ENCODE assay signal across 17 cellular contexts in the genomic region with DNA sequence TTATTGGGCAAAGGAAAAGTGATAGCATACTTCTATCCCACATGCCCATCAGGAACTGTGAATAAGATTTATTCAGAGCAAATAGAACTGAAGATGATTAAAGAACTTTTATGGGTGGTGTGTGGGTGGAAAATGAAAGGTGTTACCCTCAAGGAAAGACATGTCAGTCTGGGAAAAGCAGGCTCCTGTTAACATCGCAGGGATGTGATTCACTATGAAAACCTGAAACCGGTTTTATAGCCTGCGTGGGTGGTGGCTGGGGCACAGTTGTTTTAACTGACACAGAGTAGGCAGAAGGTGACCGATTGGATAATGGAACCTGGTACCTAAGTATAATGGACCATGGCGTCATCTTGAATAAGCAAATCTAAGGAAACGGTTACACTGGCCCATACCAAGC.
A peak's percentile ranks its signal among the peaks of the same experiment; 100 is the strongest.
DNase-seq lines count a peak whose midpoint lies in the region; ATAC-seq and TF ChIP-seq lines count a peak whose summit lies in the region.
"Had no signal": no experiment of that assay in that cellular context is flagged by ENCODE, and none has a peak within 500 bp of the region (broad histone marks: within the 10 kb centered on the region; RNA-seq: fewer than 3 reads in every experiment).

No MANE protein-coding gene starts in this region.

- TF ChIP-seq CTCF in foreskin fibroblast (IDR thresholded peaks at IDR 0.05; ENCODE audit: low read depth, low read length): no peak

- peak overlapping the region; percentile 46 for H3K4me2 ChIP-seq in skeletal muscle satellite cell (ENCODE audit: low read length)
- H3K4me2 ChIP-seq: A549 had no signal

- no peak for ATAC-seq in activated naive CD4-positive, alpha-beta T cell treated with anti-CD3 and anti-CD28 coated beads, Interleukin-2, amount 50 U/mL, for 72 hours
- ATAC-seq in GM18861 (IDR thresholded peaks at IDR 0.05; ENCODE audit: unreplicated experiment): no peak
- no peak for ATAC-seq in HG03442 (IDR thresholded peaks at IDR 0.05; ENCODE audit: unreplicated experiment)
- ATAC-seq: A549 had no signal

- no peaks in the 10 kb centered on the region for H3K9me3 Mint-ChIP-seq in activated naive CD4-positive, alpha-beta T cell treated with anti-CD3 and anti-CD28 coated beads, Interleukin-2, amount 50 U/mL, for 72 hours
- H3K9me3 Mint-ChIP-seq: CD4-positive, alpha-beta T cell; immature natural killer cell had no signal

- no peaks in the 10 kb centered on the region for H3K36me3 Mint-ChIP-seq in activated naive CD4-positive, alpha-beta T cell treated with anti-CD3 and anti-CD28 coated beads, Interleukin-2, amount 50 U/mL, for 72 hours
- H3K36me3 Mint-ChIP-seq: immature natural killer cell had no signal

- H3K27me3 ChIP-seq in skeletal muscle satellite cell (ENCODE audit: control insufficient read depth, insufficient read depth, low read length): no peaks in the 10 kb centered on the region
- H3K27me3 ChIP-seq: ascending aorta, tibial nerve had no signal

- peak; percentile 6 for DNase-seq in activated naive CD4-positive, alpha-beta T cell treated with Interleukin-2 at 50 U/mL for 16 hours
- DNase-seq in activated naive CD4-positive, alpha-beta T cell treated with anti-CD3 and anti-CD28 coated beads, Interleukin-2, amount 50 U/mL, for 72 hours (ENCODE audit: low spot score in 2 of 2): no peak
- DNase-seq in LoVo (ENCODE audit: low spot score) (peak; percentile 62), foreskin fibroblast (peak; percentile 3 to 17), AG20443 (ENCODE audit: low spot score) (no peak)
- DNase-seq: activated gamma-delta T cell; CD4-positive, alpha-beta T cell; immature natural killer cell; NCI-H1105; stimulated activated CD4-positive, alpha-beta T cell treated with anti-CD3 and anti-CD28 coated beads, Interleukin-2, amount 100 ng/mL, for 48 hours had no signal

- no peaks in the 10 kb centered on the region for H3K36me3 ChIP-seq in skeletal muscle satellite cell (ENCODE audit: insufficient read depth, low read length)
- H3K36me3 ChIP-seq: ascending aorta, tibial nerve had no signal

- no peak overlapping the region for H3K27ac Mint-ChIP-seq in activated naive CD4-positive, alpha-beta T cell treated with anti-CD3 and anti-CD28 coated beads, Interleukin-2, amount 50 U/mL, for 72 hours
- H3K27ac Mint-ChIP-seq: CD4-positive, alpha-beta T cell; immature natural killer cell had no signal

- no peaks in the 10 kb centered on the region for H3K9me3 ChIP-seq in skeletal muscle satellite cell (replicated peaks; ENCODE audit: low read length)
- H3K9me3 ChIP-seq: A549, ascending aorta, tibial nerve had no signal

- peaks cover 10% of the 10 kb centered on the region for H3K4me1 ChIP-seq in skeletal muscle satellite cell (ENCODE audit: control insufficient read depth, insufficient read depth, low read length)
- H3K4me1 ChIP-seq: A549, ascending aorta, tibial nerve had no signal

- H3K4me3 ChIP-seq in foreskin fibroblast (ENCODE audit: low read depth in 1 of 2, low read length in 2 of 2): no peak overlapping the region
- H3K4me3 ChIP-seq in skeletal muscle satellite cell (ENCODE audit: low read length): no peak overlapping the region
- H3K4me3 ChIP-seq: A549, ascending aorta, coronary artery, tibial nerve had no signal

- no peak overlapping the region for H3K9ac ChIP-seq in skeletal muscle satellite cell (ENCODE audit: low read depth, low read length)

Comparison
In these comparisons a context has a peak if more than half of its experiments do, and no peak if none do; other contexts are left out.
1. DNase-seq: peak in activated naive CD4-positive, alpha-beta T cell treated with Interleukin-2 at 50 U/mL for 16 hours (single experiment), LoVo (single experiment) and foreskin fibroblast (2 of 2); none in activated naive CD4-positive, alpha-beta T cell treated with anti-CD3 and anti-CD28 coated beads, Interleukin-2, amount 50 U/mL, for 72 hours (0 of 2) and AG20443 (single experiment).